1 cellular context compared by ENCODE assay signal in the genomic region with DNA sequence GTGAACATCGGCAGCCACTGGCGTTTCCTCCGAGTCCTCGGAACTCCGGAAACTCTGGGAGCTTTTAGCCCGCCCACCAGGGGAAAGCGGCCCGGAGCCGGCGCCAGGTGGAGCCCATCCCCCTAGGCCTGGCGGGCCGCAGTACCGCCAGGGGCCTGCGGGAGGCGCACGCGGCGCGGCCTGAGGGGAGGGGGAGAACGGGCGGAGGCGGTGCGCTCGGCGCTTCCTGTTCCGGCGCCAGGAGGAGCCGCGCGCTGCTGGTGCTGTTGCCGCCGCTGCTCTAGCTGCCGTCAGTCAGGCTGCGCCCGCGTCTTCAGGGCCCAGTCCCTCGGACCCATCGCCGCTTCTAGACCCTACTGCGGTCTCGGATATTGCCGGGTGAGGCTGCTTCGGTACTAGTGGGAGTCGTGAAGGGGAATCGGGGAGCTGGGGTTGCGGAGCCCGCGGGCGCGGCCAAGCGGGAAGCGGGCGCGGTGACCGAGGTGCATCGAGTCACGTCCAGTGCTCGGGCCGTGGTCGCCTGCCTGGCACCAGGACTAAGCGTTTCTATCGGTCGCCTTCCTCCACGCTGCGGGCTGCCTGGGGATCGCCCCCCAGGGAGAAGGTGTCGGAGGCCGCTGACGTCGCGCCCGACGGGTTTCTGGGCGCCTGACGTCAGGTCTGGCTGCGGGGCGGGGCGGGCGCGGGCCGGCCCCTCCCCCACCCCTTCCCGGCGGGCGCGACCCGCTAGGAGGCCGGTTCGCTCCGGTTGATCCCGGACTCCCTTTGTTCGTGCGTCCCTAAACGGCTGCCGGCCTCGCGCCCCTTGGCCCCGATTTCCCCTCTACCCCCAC.
A peak's percentile ranks its signal among the peaks of the same experiment; 100 is the strongest.
TF ChIP-seq lines count a peak whose summit lies in the region.

TSS of gene MAPK1IP1L (plus strand) at position 222 of the 833 bp plus-strand sequence. CDS start 10,037 bp downstream, outside the sequence.

TF ChIP-seq in HEK293, 187 proteins besides CTCF, POLR2A, EP300 and RAD21 (continued from another document):
- 0 out of 2 replicates have a peak, but pooled peaks have one; percentile 39 for TF ChIP-seq ZNF362 (tag by site-specific recombination; IDR thresholded peaks at IDR 0.05)
- TF ChIP-seq TCF7L2 (IDR thresholded peaks at IDR 0.05; ENCODE audit: borderline replicate concordance, low read depth, low read length): no peak
- peak; percentile 76; the same call in 1 of the 2 replicates for TF ChIP-seq ATF2 (tag by site-specific recombination; IDR thresholded peaks at IDR 0.05; ENCODE audit: low read depth)
- TF ChIP-seq, protein P1, sequence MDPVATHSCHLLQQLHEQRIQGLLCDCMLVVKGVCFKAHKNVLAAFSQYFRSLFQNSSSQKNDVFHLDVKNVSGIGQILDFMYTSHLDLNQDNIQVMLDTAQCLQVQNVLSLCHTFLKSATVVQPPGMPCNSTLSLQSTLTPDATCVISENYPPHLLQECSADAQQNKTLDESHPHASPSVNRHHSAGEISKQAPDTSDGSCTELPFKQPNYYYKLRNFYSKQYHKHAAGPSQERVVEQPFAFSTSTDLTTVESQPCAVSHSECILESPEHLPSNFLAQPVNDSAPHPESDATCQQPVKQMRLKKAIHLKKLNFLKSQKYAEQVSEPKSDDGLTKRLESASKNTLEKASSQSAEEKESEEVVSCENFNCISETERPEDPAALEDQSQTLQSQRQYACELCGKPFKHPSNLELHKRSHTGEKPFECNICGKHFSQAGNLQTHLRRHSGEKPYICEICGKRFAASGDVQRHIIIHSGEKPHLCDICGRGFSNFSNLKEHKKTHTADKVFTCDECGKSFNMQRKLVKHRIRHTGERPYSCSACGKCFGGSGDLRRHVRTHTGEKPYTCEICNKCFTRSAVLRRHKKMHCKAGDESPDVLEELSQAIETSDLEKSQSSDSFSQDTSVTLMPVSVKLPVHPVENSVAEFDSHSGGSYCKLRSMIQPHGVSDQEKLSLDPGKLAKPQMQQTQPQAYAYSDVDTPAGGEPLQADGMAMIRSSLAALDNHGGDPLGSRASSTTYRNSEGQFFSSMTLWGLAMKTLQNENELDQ (tag by site-specific recombination; IDR thresholded peaks at IDR 0.05; ENCODE audit: low read depth): no peak
- TF ChIP-seq ZIC2 (tag by site-specific recombination; IDR thresholded peaks at IDR 0.05): peak; percentile 82
- peak; percentile 39; the same call in 1 of the 2 replicates for TF ChIP-seq ZNF24 (tag by site-specific recombination; IDR thresholded peaks at IDR 0.05)
- no peak for TF ChIP-seq ZNF513 (tag by site-specific recombination; IDR thresholded peaks at IDR 0.05)
- TF ChIP-seq ZNF792 (tag by site-specific recombination; IDR thresholded peaks at IDR 0.05): peak; percentile 60; the same call in 1 of the 2 replicates
- no peak for TF ChIP-seq ZNF544 (tag by site-specific recombination; IDR thresholded peaks at IDR 0.05)
- TF ChIP-seq MYNN (tag by site-specific recombination; IDR thresholded peaks at IDR 0.05; ENCODE audit: borderline replicate concordance): peak; percentile 49; the same call in 1 of the 2 replicates
- TF ChIP-seq REPIN1 (tag by site-specific recombination; IDR thresholded peaks at IDR 0.05; ENCODE audit: low read depth): no peak
